Comparison of ENCODE assay signal across 20 cellular contexts in the genomic region with DNA sequence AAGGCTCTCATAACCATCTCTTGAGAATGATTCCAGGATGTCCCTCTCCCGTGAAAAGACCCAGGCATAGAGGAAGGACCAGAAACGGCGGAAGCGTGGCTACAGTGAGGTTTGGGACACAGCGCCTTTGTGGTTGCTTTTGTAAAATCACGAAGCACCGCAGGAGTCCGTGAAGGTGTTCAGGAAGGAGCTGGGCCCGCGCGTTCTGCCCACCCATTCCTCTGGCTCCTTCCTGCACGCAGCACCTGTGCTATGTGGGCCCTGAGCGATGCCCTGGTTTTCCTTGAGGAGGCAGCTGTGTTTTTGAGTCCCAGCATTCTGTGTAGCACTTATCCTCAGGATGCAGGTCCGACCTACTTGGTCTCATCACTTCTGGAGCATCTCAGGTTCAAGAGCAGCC.
DNase-seq lines count a peak whose midpoint lies in the region; TF ChIP-seq lines count a peak whose summit lies in the region.
"Had no signal": no experiment of that assay in that cellular context is flagged by ENCODE, and none has a peak within 500 bp of the region (broad histone marks: within the 10 kb centered on the region; RNA-seq: fewer than 3 reads in every experiment).

No MANE protein-coding gene starts in this region.

- no peaks in the 10 kb centered on the region for H3K27me3 Mint-ChIP-seq in chondrocyte (ENCODE audit: low read depth)
- H3K27me3 Mint-ChIP-seq: B cell had no signal

- no peaks in the 10 kb centered on the region for H3K4me1 Mint-ChIP-seq in chondrocyte (ENCODE audit: low read depth)

- no peak overlapping the region for H3K4me2 ChIP-seq in osteoblast (ENCODE audit: insufficient read depth, low read length)
- H3K4me2 ChIP-seq: BLaER1 treated with 17β-estradiol and CSF1 and Interleukin-3, amounts not matched to agents 10 nM and 100 nM had no signal

- H3K27ac Mint-ChIP-seq in chondrocyte (ENCODE audit: unreplicated experiment), result no peak overlapping the region
- H3K27ac Mint-ChIP-seq: B cell, HFFc6 had no signal

- intact Hi-C loops in colonic mucosa (cut with DNase I), result no loop called here

- peaks cover 3% of the 10 kb centered on the region for H3K9me3 Mint-ChIP-seq in chondrocyte (ENCODE audit: low read depth)
- H3K9me3 Mint-ChIP-seq: CD8-positive, alpha-beta T cell; HFFc6 had no signal

- H3K9me3 ChIP-seq in osteoblast (ENCODE audit: low read depth, low read length) (no peaks in the 10 kb centered on the region), colonic mucosa (no peaks in the 10 kb centered on the region)

- H3K79me2 ChIP-seq in osteoblast (ENCODE audit: insufficient read depth, low read length), result no peaks in the 10 kb centered on the region

- peaks cover 57% of the 10 kb centered on the region for H3K36me3 Mint-ChIP-seq in chondrocyte (ENCODE audit: low read depth)

- H3K36me3 ChIP-seq in osteoblast (ENCODE audit: insufficient read depth, low read length), result peaks cover 79% of the 10 kb centered on the region
- H3K36me3 ChIP-seq in colonic mucosa, result peaks cover 15% of the 10 kb centered on the region

- no peak overlapping the region for H3K27ac ChIP-seq in osteoblast (ENCODE audit: low read depth, low read length)
- H3K27ac ChIP-seq in colonic mucosa, result no peak overlapping the region
- H3K27ac ChIP-seq: BLaER1 treated with 17β-estradiol and CSF1 and Interleukin-3, amounts not matched to agents 10 nM and 100 nM had no signal

- no peak overlapping the region for H3K4me3 Mint-ChIP-seq in chondrocyte (ENCODE audit: unreplicated experiment)
- H3K4me3 Mint-ChIP-seq: B cell; CD8-positive, alpha-beta T cell; HFFc6 had no signal

- H3K9ac ChIP-seq in colonic mucosa (ENCODE audit: low read depth in 2 of 2, low read length in 2 of 2), result no peak overlapping the region

- H3K4me3 ChIP-seq in osteoblast (ENCODE audit: insufficient read depth, low read length) (no peak overlapping the region), colonic mucosa (no peak overlapping the region)
- H3K4me3 ChIP-seq: BLaER1 treated with 17β-estradiol and CSF1 and Interleukin-3, amounts not matched to agents 10 nM and 100 nM; GM12878 had no signal

- H3K27me3 ChIP-seq in osteoblast (ENCODE audit: insufficient read depth, low read length), result no peaks in the 10 kb centered on the region
- H3K27me3 ChIP-seq in colonic mucosa, result no peaks in the 10 kb centered on the region
- H3K27me3 ChIP-seq: BLaER1 treated with 17β-estradiol and CSF1 and Interleukin-3, amounts not matched to agents 10 nM and 100 nM had no signal

- H3K4me1 ChIP-seq in osteoblast (ENCODE audit: insufficient read depth, low read length), result no peaks in the 10 kb centered on the region
- H3K4me1 ChIP-seq in colonic mucosa, result no peaks in the 10 kb centered on the region

- peak; percentile 36 for DNase-seq in activated effector memory CD4-positive, alpha-beta T cell treated with anti-CD3 and anti-CD28 coated beads, Interleukin-2, amount 50 U/mL, for 16 hours
- no peak for DNase-seq in activated effector memory CD4-positive, alpha-beta T cell treated with Interleukin-2 at 50 U/mL for 16 hours
- DNase-seq in chondrocyte (ENCODE audit: low spot score), result peak; percentile 49
- DNase-seq in osteoblast (ENCODE audit: insufficient read length, low spot score, missing footprints), result peak; percentile 30
- DNase-seq in iPS-NIHi7 (ENCODE audit: extremely low spot score), result no peak
- DNase-seq in NOMO-1 (lab: John Stamatoyannopoulos, UW; ENCODE audit: unreplicated experiment in 2 of 2), result no peak
- no peak for DNase-seq in colonic mucosa
- DNase-seq: 8988T; Calu3; CD8-positive, alpha-beta T cell; DMS 273 treated with DMSO at 0.1 percent for 48 hours; DMS53; DND-41; EL; GOT3; H7; HFFc6 had no signal

- H4K20me1 ChIP-seq in osteoblast (ENCODE audit: insufficient read depth, low read length), result no peaks in the 10 kb centered on the region

- TF ChIP-seq CTCF in chondrocyte (IDR thresholded peaks at IDR 0.05) (no peak), osteoblast (IDR thresholded peaks at IDR 0.05; ENCODE audit: extremely low read depth, low read depth, low read length) (no peak), colonic mucosa (IDR thresholded peaks at IDR 0.05) (no peak)

- no peak overlapping the region for H2AFZ ChIP-seq in osteoblast (ENCODE audit: low read length)

Comparison
In these comparisons a context has a peak if more than half of its experiments do, and no peak if none do; other contexts are left out.
1. DNase-seq: peak in activated effector memory CD4-positive, alpha-beta T cell treated with anti-CD3 and anti-CD28 coated beads, Interleukin-2, amount 50 U/mL, for 16 hours (single experiment), chondrocyte (single experiment) and osteoblast (single experiment); none in activated effector memory CD4-positive, alpha-beta T cell treated with Interleukin-2 at 50 U/mL for 16 hours (single experiment), iPS-NIHi7 (single experiment), NOMO-1 (0 of 2) and colonic mucosa (single experiment).